In the genomic region with DNA sequence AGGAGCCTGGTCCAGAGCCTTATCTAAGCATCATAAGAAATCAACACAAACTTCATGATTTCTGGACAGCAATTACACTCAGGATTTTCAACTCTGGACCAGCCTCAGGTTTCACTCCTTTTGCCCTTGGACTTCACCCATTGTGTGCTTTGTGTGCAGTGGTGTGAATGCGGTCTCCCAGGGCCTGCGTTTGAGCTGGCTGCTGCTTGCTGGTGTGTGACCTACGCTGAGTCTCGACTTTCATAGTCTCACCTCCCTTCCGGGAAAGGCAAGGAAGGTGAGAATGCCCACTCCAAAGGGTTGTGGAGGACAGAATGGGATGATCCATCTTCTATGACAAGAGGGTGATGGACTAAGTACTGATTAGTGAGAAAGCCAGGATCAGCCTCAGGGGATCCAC, we compare ENCODE assay signal across 15 cellular contexts.
A peak's percentile ranks its signal among the peaks of the same experiment; 100 is the strongest.
DNase-seq lines count a peak whose midpoint lies in the region; ATAC-seq and TF ChIP-seq lines count a peak whose summit lies in the region.
"Had no signal": no experiment of that assay in that cellular context is flagged by ENCODE, and none has a peak within 500 bp of the region (broad histone marks: within the 10 kb centered on the region; RNA-seq: fewer than 3 reads in every experiment).

No MANE protein-coding gene starts in this region.

- peak; percentile 43 for DNase-seq in islet precursor cell
- no peak for DNase-seq in mesenchymal stem cell
- no peak for DNase-seq in WERI-Rb-1
- no peak for DNase-seq in activated naive CD8-positive, alpha-beta T cell treated with anti-CD3 and anti-CD28 coated beads, Interleukin-2, amount 50 U/mL, for 24 hours
- DNase-seq: C1 segment of cervical spinal cord; Calu3; CD4-positive, alpha-beta memory T cell; COR-L47; DMS53; DMS79 treated with DMSO at 0.1 percent for 48 hours; GF-D8; H9 had no signal

- H2AFZ ChIP-seq in mesenchymal stem cell (ENCODE audit: low read depth, low read length) = no peak overlapping the region
- H2AFZ ChIP-seq: GM23338 had no signal

- no peak overlapping the region for H3K4me3 Mint-ChIP-seq in activated naive CD8-positive, alpha-beta T cell treated with anti-CD3 and anti-CD28 coated beads, Interleukin-2, amount 50 U/mL, for 24 hours
- H3K4me3 Mint-ChIP-seq: CD4-positive, alpha-beta memory T cell; GM23338; H9 had no signal

- H3K36me3 Mint-ChIP-seq in activated naive CD8-positive, alpha-beta T cell treated with anti-CD3 and anti-CD28 coated beads, Interleukin-2, amount 50 U/mL, for 24 hours (ENCODE audit: low read depth) = no peaks in the 10 kb centered on the region
- H3K36me3 Mint-ChIP-seq: CD4-positive, alpha-beta memory T cell had no signal

- H4K91ac ChIP-seq in mesenchymal stem cell (ENCODE audit: low read length) = no peak overlapping the region

- no peak overlapping the region for H3K18ac ChIP-seq in mesenchymal stem cell (ENCODE audit: low read depth in 1 of 2, low read length in 2 of 2)

- H3K9me3 ChIP-seq in mesenchymal stem cell (ENCODE audit: control insufficient read depth, low read length) (no peaks in the 10 kb centered on the region), WERI-Rb-1 (ENCODE audit: severe bottlenecking) (no peaks in the 10 kb centered on the region)

- no peak overlapping the region for H3K4ac ChIP-seq in mesenchymal stem cell (ENCODE audit: low read depth in 1 of 2, low read length in 2 of 2)

- WGBS in mesenchymal stem cell = 98% methylated on average over 5 of the region's 5 CpGs

- no peak overlapping the region for H4K8ac ChIP-seq in mesenchymal stem cell (ENCODE audit: low read length)

- H3K9ac ChIP-seq in mesenchymal stem cell (ENCODE audit: low read length) = no peak overlapping the region

- no peak overlapping the region for H3K4me2 ChIP-seq in mesenchymal stem cell (ENCODE audit: low read length, poor library complexity, severe bottlenecking)
- H3K4me2 ChIP-seq: GM23338 had no signal

- H3K27ac ChIP-seq in mesenchymal stem cell (ENCODE audit: low read length, poor library complexity, severe bottlenecking) (no peak overlapping the region), WERI-Rb-1 (no peak overlapping the region)

- TF ChIP-seq CTCF in WERI-Rb-1 (IDR thresholded peaks at IDR 0.05; ENCODE audit: low read depth, low read length) = no peak

- H2BK120ac ChIP-seq in mesenchymal stem cell (ENCODE audit: low read depth, low read length) = no peak overlapping the region

- no peaks in the 10 kb centered on the region for H3K4me1 Mint-ChIP-seq in activated naive CD8-positive, alpha-beta T cell treated with anti-CD3 and anti-CD28 coated beads, Interleukin-2, amount 50 U/mL, for 24 hours
- H3K4me1 Mint-ChIP-seq: CD4-positive, alpha-beta memory T cell had no signal

- no peaks in the 10 kb centered on the region for H3K79me1 ChIP-seq in mesenchymal stem cell (replicated peaks; ENCODE audit: low read length, poor library complexity, severe bottlenecking)

- peak overlapping the region in 1 of 2 experiments; percentile 7 for H3K14ac ChIP-seq in mesenchymal stem cell (ENCODE audit: low read length in 2 of 2)

- H2BK15ac ChIP-seq in mesenchymal stem cell (ENCODE audit: low read depth, poor library complexity, severe bottlenecking) = no peak overlapping the region

- no peaks in the 10 kb centered on the region for H3K9me3 Mint-ChIP-seq in activated naive CD8-positive, alpha-beta T cell treated with anti-CD3 and anti-CD28 coated beads, Interleukin-2, amount 50 U/mL, for 24 hours
- H3K9me3 Mint-ChIP-seq: GM23338, H9 had no signal

- H3K36me3 ChIP-seq in mesenchymal stem cell (ENCODE audit: control insufficient read depth in 1 of 2, insufficient read depth in 2 of 2, low read depth in 1 of 2, low read length in 2 of 2) = no peaks in the 10 kb centered on the region
- no peaks in the 10 kb centered on the region for H3K36me3 ChIP-seq in WERI-Rb-1

- TF ChIP-seq EP300 in Ishikawa (IDR thresholded peaks at IDR 0.05; ENCODE audit: borderline replicate concordance) = peak; percentile 69; the same call in 1 of the 2 replicates

- no peak overlapping the region for H3K4me3 ChIP-seq in mesenchymal stem cell (ENCODE audit: insufficient read depth in 1 of 2, low read depth in 1 of 2, low read length in 2 of 2)
- no peak overlapping the region for H3K4me3 ChIP-seq in WERI-Rb-1 (ENCODE audit: low read depth, low read length)
- H3K4me3 ChIP-seq: GM23338 had no signal

- no peak overlapping the region for H2BK12ac ChIP-seq in mesenchymal stem cell (ENCODE audit: low read length in 2 of 2)

- no peaks in the 10 kb centered on the region for H3K27me3 Mint-ChIP-seq in activated naive CD8-positive, alpha-beta T cell treated with anti-CD3 and anti-CD28 coated beads, Interleukin-2, amount 50 U/mL, for 24 hours

- H3K27ac Mint-ChIP-seq in activated naive CD8-positive, alpha-beta T cell treated with anti-CD3 and anti-CD28 coated beads, Interleukin-2, amount 50 U/mL, for 24 hours = no peak overlapping the region
- H3K27ac Mint-ChIP-seq: CD4-positive, alpha-beta memory T cell; GM23338; H9 had no signal

- ATAC-seq in activated naive CD8-positive, alpha-beta T cell treated with anti-CD3 and anti-CD28 coated beads, Interleukin-2, amount 50 U/mL, for 24 hours = no peak
- ATAC-seq in HG02798 (IDR thresholded peaks at IDR 0.05; ENCODE audit: poor library complexity, unreplicated experiment) = no peak
- ATAC-seq: GM23338 had no signal

- no peak for TF ChIP-seq RAD21 in Ishikawa (IDR thresholded peaks at IDR 0.05; ENCODE audit: low read depth)

- H3K4me1 ChIP-seq in mesenchymal stem cell (ENCODE audit: control insufficient read depth, insufficient read depth, low read depth, low read length) = peaks cover 11% of the 10 kb centered on the region

- H2BK5ac ChIP-seq in mesenchymal stem cell (ENCODE audit: low read depth, low read length, poor library complexity, severe bottlenecking) = no peak overlapping the region

- peak overlapping the region; percentile 70 for H2AK5ac ChIP-seq in mesenchymal stem cell (ENCODE audit: low read length, severe bottlenecking)

- H3K23ac ChIP-seq in mesenchymal stem cell (ENCODE audit: low read length in 2 of 2) = no peak overlapping the region

- H3K27me3 ChIP-seq in mesenchymal stem cell (ENCODE audit: control insufficient read depth in 1 of 2, insufficient read depth in 1 of 2, low read length in 2 of 2) = peaks cover 0 to 9% of the 10 kb centered on the region in 2 experiments
- no peaks in the 10 kb centered on the region for H3K27me3 ChIP-seq in WERI-Rb-1 (ENCODE audit: insufficient read depth, low read depth, severe bottlenecking)

TF ChIP-seq in Ishikawa, 13 proteins besides CTCF, POLR2A, EP300 and RAD21:
- peak; percentile 66; the same call in 1 of the 2 replicates for TF ChIP-seq MAX (IDR thresholded peaks at IDR 0.05)
- TF ChIP-seq TAF1 (IDR thresholded peaks at IDR 0.05; ENCODE audit: low read depth) = no peak
- no peak for TF ChIP-seq CREB1 (IDR thresholded peaks at IDR 0.05; ENCODE audit: low read depth)
- TF ChIP-seq, protein P1, sequence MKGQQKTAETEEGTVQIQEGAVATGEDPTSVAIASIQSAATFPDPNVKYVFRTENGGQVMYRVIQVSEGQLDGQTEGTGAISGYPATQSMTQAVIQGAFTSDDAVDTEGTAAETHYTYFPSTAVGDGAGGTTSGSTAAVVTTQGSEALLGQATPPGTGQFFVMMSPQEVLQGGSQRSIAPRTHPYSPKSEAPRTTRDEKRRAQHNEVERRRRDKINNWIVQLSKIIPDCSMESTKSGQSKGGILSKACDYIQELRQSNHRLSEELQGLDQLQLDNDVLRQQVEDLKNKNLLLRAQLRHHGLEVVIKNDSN (IDR thresholded peaks at IDR 0.05) = no peak
